Comparison of ENCODE assay signal across 20 cellular contexts in genomic region chrX:15350329-15350996, GRCh38. TPM values are rescaled to one million over a fixed set of nuclear protein-coding genes. Genes with fewer than 3 reads are reported as not detected.
DNase-seq lines count a peak whose midpoint lies in the region; ATAC-seq and TF ChIP-seq lines count a peak whose summit lies in the region.
"Had no signal": no experiment of that assay in that cellular context is flagged by ENCODE, and none has a peak within 500 bp of the region (broad histone marks: within the 10 kb centered on the region; RNA-seq: fewer than 3 reads in every experiment).

No MANE protein-coding gene starts in this region.

- no peak overlapping the region for H3K14ac ChIP-seq in neuronal stem cell (ENCODE audit: low read length)

- H3K4me1 ChIP-seq in left ventricle myocardium inferior (no peaks in the 10 kb centered on the region), heart right ventricle (peaks cover 0 to 3% (median 0%) of the 10 kb centered on the region in 9 donors), SK-N-SH (ENCODE audit: control insufficient read depth in 1 of 2, insufficient read depth in 2 of 2, low read depth in 1 of 2, low read length in 1 of 2) (peaks cover 0 to 7% of the 10 kb centered on the region in 2 experiments; a peak in 2 of 4 replicates), neuronal stem cell (ENCODE audit: control insufficient read depth in 2 of 2, insufficient read depth in 1 of 2, low read depth in 1 of 2, low read length in 2 of 2) (no peaks in the 10 kb centered on the region)
- H3K4me1 ChIP-seq: esophagus muscularis mucosa, prostate gland had no signal

- POLR2A ChIA-PET in SK-N-SH (lab: Yijun Ruan, JAX): interaction anchor here (1.0 to 2.0 kb wide), 2 partner anchors 16 to 120 kb away, joined by 3 to 7 read pairs; no protein-coding TSS in a partner anchor

- H3F3A ChIP-seq in SK-N-SH (replicated peaks; ENCODE audit: insufficient read depth): no peaks in the 10 kb centered on the region

- H3K36me3 ChIP-seq in left ventricle myocardium inferior: peaks cover 13% of the 10 kb centered on the region
- peaks cover 0 to 18% (median 0%) of the 10 kb centered on the region in 9 donors for H3K36me3 ChIP-seq in heart right ventricle
- H3K36me3 ChIP-seq in SK-N-SH (replicated peaks in 1 of 2; ENCODE audit: control insufficient read depth in 1 of 2, insufficient read depth in 2 of 2, low read length in 1 of 2): no peaks in the 10 kb centered on the region
- no peaks in the 10 kb centered on the region for H3K36me3 ChIP-seq in neuronal stem cell (replicated peaks in 1 of 2; ENCODE audit: control insufficient read depth in 2 of 2, insufficient read depth in 2 of 2, low read length in 2 of 2)
- H3K36me3 ChIP-seq: prostate gland had no signal

- no peak overlapping the region for H3K23ac ChIP-seq in neuronal stem cell (ENCODE audit: low read depth, low read length, poor library complexity)

- ATAC-seq in heart right ventricle: no peak
- no peak for ATAC-seq in activated naive CD4-positive, alpha-beta T cell treated with anti-CD3 and anti-CD28 coated beads, Interleukin-2, amount 50 U/mL, for 72 hours
- ATAC-seq: activated CD4-positive, CD25-positive, alpha-beta regulatory T cell treated with anti-CD3 and anti-CD28 coated beads, Interleukin-2, amount 50 U/mL, for 24 hours; naive thymus-derived CD8-positive, alpha-beta T cell; Right ventricle myocardium inferior had no signal

- H3K4me2 ChIP-seq in SK-N-SH: no peak overlapping the region
- no peak overlapping the region for H3K4me2 ChIP-seq in neuronal stem cell (ENCODE audit: insufficient read depth, low read length, poor library complexity, severe bottlenecking)

- no peaks in the 10 kb centered on the region for H3K9me2 ChIP-seq in SK-N-SH

- intact Hi-C loops in left ventricle myocardium inferior (cut with micrococcal nuclease) (loop anchor here (5.0 kb wide), 1 partner anchor 117 kb away; no protein-coding TSS in a partner anchor), heart right ventricle (cut with DNase I) (loop anchor here in 3 of 10 donors (5.0 to 10.0 kb wide), 3 partner anchors 64 to 117 kb away; no protein-coding TSS in a partner anchor)

- H3K4ac ChIP-seq in neuronal stem cell (ENCODE audit: low read length): no peak overlapping the region

- H3K9me3 Mint-ChIP-seq in activated naive CD4-positive, alpha-beta T cell treated with anti-CD3 and anti-CD28 coated beads, Interleukin-2, amount 50 U/mL, for 72 hours: no peaks in the 10 kb centered on the region
- H3K9me3 Mint-ChIP-seq: CD14-positive monocyte; immature natural killer cell; naive thymus-derived CD8-positive, alpha-beta T cell had no signal

- TF ChIP-seq CTCF in left ventricle myocardium inferior (IDR thresholded peaks at IDR 0.05; ENCODE audit: borderline replicate concordance) (no peak), heart right ventricle (IDR thresholded peaks at IDR 0.05) (no peak), SK-N-SH (IDR thresholded peaks at IDR 0.05) (no peak)

- no peaks in the 10 kb centered on the region for H4K20me1 ChIP-seq in SK-N-SH (ENCODE audit: insufficient read depth)

- H2AFZ ChIP-seq in SK-N-SH (ENCODE audit: low read depth): no peak overlapping the region
- no peak overlapping the region for H2AFZ ChIP-seq in neuronal stem cell (ENCODE audit: low read length)

- H3K27ac Mint-ChIP-seq in activated naive CD4-positive, alpha-beta T cell treated with anti-CD3 and anti-CD28 coated beads, Interleukin-2, amount 50 U/mL, for 72 hours: no peak overlapping the region

- no peaks in the 10 kb centered on the region for H3K79me2 ChIP-seq in SK-N-SH (ENCODE audit: insufficient read depth)

- H3K79me1 ChIP-seq in neuronal stem cell (ENCODE audit: low read depth, low read length): no peaks in the 10 kb centered on the region

- H3K9ac ChIP-seq in SK-N-SH (no peak overlapping the region), neuronal stem cell (ENCODE audit: low read depth, low read length, poor library complexity) (no peak overlapping the region)

- H3K4me3 ChIP-seq in left ventricle myocardium inferior (no peak overlapping the region), heart right ventricle (no peak overlapping the region), SK-N-SH (ENCODE audit: low read depth in 2 of 2, low read length in 1 of 2) (no peak overlapping the region), neuronal stem cell (ENCODE audit: low read length in 2 of 2) (no peak overlapping the region)
- H3K4me3 ChIP-seq: esophagus muscularis mucosa, lung, prostate gland had no signal

- no peak overlapping the region for H4K91ac ChIP-seq in neuronal stem cell (ENCODE audit: low read depth, low read length, poor library complexity)

- no peaks in the 10 kb centered on the region for H3K9me3 ChIP-seq in left ventricle myocardium inferior (replicated peaks)
- no peaks in the 10 kb centered on the region for H3K9me3 ChIP-seq in heart right ventricle
- no peaks in the 10 kb centered on the region for H3K9me3 ChIP-seq in SK-N-SH
- H3K9me3 ChIP-seq in neuronal stem cell (replicated peaks in 1 of 2; ENCODE audit: control insufficient read depth in 2 of 2, insufficient read depth in 1 of 2, low read depth in 1 of 2, low read length in 2 of 2): no peaks in the 10 kb centered on the region
- H3K9me3 ChIP-seq: esophagus muscularis mucosa, prostate gland had no signal

- H3K27me3 ChIP-seq in left ventricle myocardium inferior (ENCODE audit: low read depth): no peaks in the 10 kb centered on the region
- peaks cover 0 to 27% (median 0%) of the 10 kb centered on the region in 7 donors for H3K27me3 ChIP-seq in heart right ventricle
- H3K27me3 ChIP-seq in SK-N-SH (ENCODE audit: insufficient read depth): no peaks in the 10 kb centered on the region; the same call in 1 of the 2 replicates
- no peaks in the 10 kb centered on the region for H3K27me3 ChIP-seq in neuronal stem cell (ENCODE audit: control insufficient read depth in 3 of 3, insufficient read depth in 3 of 3, low read depth in 1 of 3, low read length in 3 of 3)
- H3K27me3 ChIP-seq: esophagus muscularis mucosa had no signal

- CTCF ChIA-PET in SK-N-SH (lab: Yijun Ruan, JAX): interaction anchor here (0.6 to 6.6 kb wide), 14 partner anchors 8 to 290 kb away, joined by 3 to 108 read pairs (median 6); partner anchors contain the start of gene PIGA

- no peak for TF ChIP-seq EP300 in SK-N-SH (IDR thresholded peaks at IDR 0.05; ENCODE audit: borderline replicate concordance in 1 of 2, low read depth in 1 of 2, low read length in 1 of 2)

- TF ChIP-seq RAD21 in SK-N-SH (IDR thresholded peaks at IDR 0.05; ENCODE audit: low read length): no peak

- no peak overlapping the region for H3K18ac ChIP-seq in neuronal stem cell (ENCODE audit: low read length)

- H3K27ac ChIP-seq in left ventricle myocardium inferior (replicated peaks) (peak overlapping the region; percentile 16), heart right ventricle (no peak overlapping the region), SK-N-SH (ENCODE audit: low read depth in 2 of 2, low read length in 1 of 2) (peak overlapping the region in 1 of 2 experiments; percentile 93; a peak in 2 of 4 replicates), neuronal stem cell (replicated peaks; ENCODE audit: low read length) (no peak overlapping the region)
- H3K27ac ChIP-seq: esophagus muscularis mucosa, prostate gland had no signal

- no peak overlapping the region for H2BK5ac ChIP-seq in neuronal stem cell (ENCODE audit: low read length)

- H3K36me3 Mint-ChIP-seq in activated naive CD4-positive, alpha-beta T cell treated with anti-CD3 and anti-CD28 coated beads, Interleukin-2, amount 50 U/mL, for 72 hours: no peaks in the 10 kb centered on the region
- H3K36me3 Mint-ChIP-seq: CD14-positive monocyte; immature natural killer cell; naive thymus-derived CD8-positive, alpha-beta T cell had no signal

- H2AK5ac ChIP-seq in neuronal stem cell (ENCODE audit: low read depth, low read length): no peak overlapping the region

- H4K8ac ChIP-seq in neuronal stem cell (ENCODE audit: low read depth, low read length): no peak overlapping the region

- no peak overlapping the region for H2BK15ac ChIP-seq in neuronal stem cell (ENCODE audit: low read length)

- H2BK12ac ChIP-seq in neuronal stem cell (ENCODE audit: low read length): no peak overlapping the region

- WGBS in heart right ventricle, 2 donors: 70 to 84% methylated on average over 8 of the region's 8 CpGs
- 68% methylated on average over 8 of the region's 8 CpGs for WGBS in SK-N-SH (ENCODE audit: low lambda C conversion rate)
- WGBS in neuronal stem cell (ENCODE audit: extremely low coverage in 2 of 2, insufficient read length in 2 of 2, insufficient replicate concordance in 1 of 2), 2 donors: no CpG with 5 or more reads among the region's 8 CpGs

- no peak overlapping the region for H2BK120ac ChIP-seq in neuronal stem cell (ENCODE audit: low read depth, low read length)

- DNase-seq in left ventricle myocardium inferior: no peak
- no peak for DNase-seq in heart right ventricle
- peak; percentile 10 for DNase-seq in SK-N-SH
- peak; percentile 10 for DNase-seq in iPS-NIHi11 (ENCODE audit: low spot score)
- DNase-seq in neuronal stem cell (ENCODE audit: low spot score): no peak
- no peak for DNase-seq in activated naive CD4-positive, alpha-beta T cell treated with anti-CD3 and anti-CD28 coated beads, Interleukin-2, amount 50 U/mL, for 72 hours (ENCODE audit: low spot score in 2 of 2)
- DNase-seq in stimulated activated CD4-positive, alpha-beta T cell treated with anti-CD3 and anti-CD28 coated beads, Interleukin-2, amount 100 ng/mL, for 24 hours: no peak
- no peak for DNase-seq in effector CD4-positive, alpha-beta T cell
- DNase-seq: immature natural killer cell; MM.1S; naive thymus-derived CD8-positive, alpha-beta T cell; NCI-H1694 treated with DMSO at 0.1 percent for 48 hours; NCI-H446 had no signal

RNA-seq across cellular contexts. Expression of gene PIGA, which starts 15.1 kb away (rescaled TPM):
- total RNA-seq in left ventricle myocardium inferior (3.8 TPM), heart right ventricle (1 to 10 TPM; 3.1 to 7.3 (median 4.7) TPM)
- polyA plus RNA-seq in heart right ventricle (1 to 10 TPM; 5.9 to 6.9 TPM), SK-N-SH (2012; rRNA removed) (2.8 and 2.9 TPM in 2 replicates)
- polyA plus RNA-seq in SK-N-SH (2012; cell fraction: cytosol; rRNA removed): 2.8 and 3.0 TPM in 2 replicates
- 4.2 and 10.0 TPM in 2 replicates for polyA plus RNA-seq in SK-N-SH (2012; cell fraction: nucleus; rRNA removed)
- 9.9 TPM for polyA plus RNA-seq in neuronal stem cell (2013, experiment 1 of 2)
- 10.2 TPM for polyA plus RNA-seq in neuronal stem cell (2013, experiment 2 of 2)
- total RNA-seq in activated naive CD4-positive, alpha-beta T cell treated with anti-CD3 and anti-CD28 coated beads, Interleukin-2, amount 50 U/mL, for 72 hours: 10 to 100 TPM; 31.5 to 36.8 TPM

RNA-seq across cellular contexts. Expression of gene VEGFD, which starts 33.8 kb away (rescaled TPM):
- 8.3 TPM for total RNA-seq in left ventricle myocardium inferior
- 10 to 100 TPM in 2 of 10 donors, 1 to 10 TPM in 8; 1.4 to 21.0 (median 4.4) TPM for total RNA-seq in heart right ventricle
- 10 to 100 TPM in 1 of 2 donors, 1 to 10 TPM in 1; 1.1 to 18.9 TPM for polyA plus RNA-seq in heart right ventricle
- polyA plus RNA-seq in SK-N-SH (2012; rRNA removed): 5.3 and 6.3 TPM in 2 replicates
- 6.8 and 7.3 TPM in 2 replicates for polyA plus RNA-seq in SK-N-SH (2012; cell fraction: cytosol; rRNA removed)
- 1.6 and 3.2 TPM in 2 replicates for polyA plus RNA-seq in SK-N-SH (2012; cell fraction: nucleus; rRNA removed)
- polyA plus RNA-seq in neuronal stem cell (2013, experiment 1 of 2): 0.15 TPM
- 0.15 TPM for polyA plus RNA-seq in neuronal stem cell (2013, experiment 2 of 2)
- total RNA-seq in activated naive CD4-positive, alpha-beta T cell treated with anti-CD3 and anti-CD28 coated beads, Interleukin-2, amount 50 U/mL, for 72 hours: not detected
- total RNA-seq: naive thymus-derived CD8-positive, alpha-beta T cell; T-helper 2 cell treated with Interferon-gamma antibody and Interleukin-4, amounts not matched to agents 100 ng/mL and 5 ng/mL, for 36 hours had no signal
- polyA plus RNA-seq: CD14-positive monocyte; immature natural killer cell; naive thymus-derived CD8-positive, alpha-beta T cell had no signal

RNA-seq across cellular contexts. Expression of gene ASB11, which starts 35.0 kb away (rescaled TPM):
- total RNA-seq in left ventricle myocardium inferior (116 TPM), heart right ventricle (100 to 1,000 TPM in 7 of 10 donors, 10 to 100 TPM in 3; 64.9 to 149 (median 101) TPM)
- polyA plus RNA-seq in heart right ventricle (10 to 100 TPM in 1 of 2 donors, 1 to 10 TPM in 1; 4.3 to 18.1 TPM), SK-N-SH (2012; rRNA removed) (not detected in 2 replicates)
- not detected in 2 replicates for polyA plus RNA-seq in SK-N-SH (2012; cell fraction: cytosol; rRNA removed)
- not detected in 2 replicates for polyA plus RNA-seq in SK-N-SH (2012; cell fraction: nucleus; rRNA removed)
- polyA plus RNA-seq in neuronal stem cell (2013, experiment 1 of 2): not detected
- polyA plus RNA-seq in neuronal stem cell (2013, experiment 2 of 2): not detected
- total RNA-seq in activated naive CD4-positive, alpha-beta T cell treated with anti-CD3 and anti-CD28 coated beads, Interleukin-2, amount 50 U/mL, for 72 hours: not detected
- total RNA-seq: esophagus muscularis mucosa; naive thymus-derived CD8-positive, alpha-beta T cell; T-helper 2 cell treated with Interferon-gamma antibody and Interleukin-4, amounts not matched to agents 100 ng/mL and 5 ng/mL, for 36 hours had no signal
- polyA plus RNA-seq: CD14-positive monocyte; immature natural killer cell; naive thymus-derived CD8-positive, alpha-beta T cell had no signal

Comparison
In these comparisons a context has a peak if more than half of its experiments do, and no peak if none do; other contexts are left out.
1. DNase-seq: peak in SK-N-SH (single experiment) and iPS-NIHi11 (single experiment); none in left ventricle myocardium inferior (single experiment), heart right ventricle (0 of 2), neuronal stem cell (single experiment), activated naive CD4-positive, alpha-beta T cell treated with anti-CD3 and anti-CD28 coated beads, Interleukin-2, amount 50 U/mL, for 72 hours (0 of 2), stimulated activated CD4-positive, alpha-beta T cell treated with anti-CD3 and anti-CD28 coated beads, Interleukin-2, amount 100 ng/mL, for 24 hours (0 of 2) and effector CD4-positive, alpha-beta T cell (single experiment).
2. RNA of gene ASB11, which starts 35.0 kb away (total RNA-seq): 116 TPM in left ventricle myocardium inferior (single experiment) and 64.9 to 149 TPM in heart right ventricle; not detected in activated naive CD4-positive, alpha-beta T cell treated with anti-CD3 and anti-CD28 coated beads, Interleukin-2, amount 50 U/mL, for 72 hours; every median in the first group is over 10 times any median in the second.